ENCODE assay signal across 10 cellular contexts in genomic region chr5:1228121-1228520, GRCh38.
"Had no signal": no experiment of that assay in that cellular context is flagged by ENCODE, and none has a peak within 500 bp of the region (broad histone marks: within the 10 kb centered on the region; RNA-seq: fewer than 3 reads in every experiment).

No MANE protein-coding gene starts in this region.

- H3K4me3 ChIP-seq: breast epithelium, hepatocyte had no signal

- H3K27me3 ChIP-seq: hepatocyte had no signal

- H3K4me1 Mint-ChIP-seq: endodermal cell had no signal

- H3K36me3 ChIP-seq: breast epithelium had no signal

- H3K4me3 Mint-ChIP-seq: activated CD8-positive, alpha-beta T cell treated with anti-CD3 and anti-CD28 coated beads for 36 hours; endodermal cell had no signal

- H3K9me3 Mint-ChIP-seq: activated CD8-positive, alpha-beta T cell treated with anti-CD3 and anti-CD28 coated beads for 36 hours; endodermal cell had no signal

- DNase-seq: activated CD8-positive, alpha-beta memory T cell treated with anti-CD3 and anti-CD28 coated beads, Interleukin-2, amount 50 U/mL, for 48 hours; aorta; endodermal cell; erythroblast; mesendoderm; stimulated activated CD4-positive, alpha-beta T cell treated with anti-CD3 and anti-CD28 coated beads, Interleukin-4, amount 100 ng/mL, for 4 hours had no signal

- H3K27ac ChIP-seq: breast epithelium, hepatocyte, parathyroid adenoma had no signal

- H3K27ac Mint-ChIP-seq: activated CD8-positive, alpha-beta T cell treated with anti-CD3 and anti-CD28 coated beads for 36 hours; endodermal cell had no signal

- H3K4me1 ChIP-seq: breast epithelium, parathyroid adenoma had no signal
